In the genomic region with DNA sequence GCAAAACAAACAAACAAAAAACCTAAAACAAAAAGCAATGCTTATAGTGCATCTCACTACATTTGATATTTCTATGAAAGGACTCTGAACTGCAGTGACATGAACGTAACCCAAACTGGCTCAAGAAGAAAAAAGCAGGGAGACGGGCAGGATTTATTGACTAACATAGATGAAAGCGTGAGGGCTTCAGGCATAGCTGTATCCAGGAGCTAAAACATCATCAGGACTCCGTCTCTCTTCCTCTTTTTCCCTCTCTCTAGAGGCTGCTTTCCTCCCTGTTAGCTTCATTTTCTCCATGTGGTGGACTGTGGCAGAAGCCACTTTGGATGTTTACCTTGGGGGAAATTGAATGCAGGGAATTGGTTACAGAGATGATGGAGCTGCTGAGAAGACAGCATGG, we compare ENCODE assay signal across 35 cellular contexts.
"Had no signal": no experiment of that assay in that cellular context is flagged by ENCODE, and none has a peak within 500 bp of the region (broad histone marks: within the 10 kb centered on the region; RNA-seq: fewer than 3 reads in every experiment).

No MANE protein-coding gene starts in this region.

- H3K9me3 ChIP-seq: adrenal gland, body of pancreas, breast epithelium had no signal

- DNase-seq: activated B cell treated with CpG ODN at 0.5 μM for 24 hours; activated CD4-positive, alpha-beta memory T cell treated with anti-CD3 and anti-CD28 coated beads for 36 hours; activated CD4-positive, alpha-beta T cell treated with anti-CD3 and anti-CD28 coated beads for 4 hours; activated CD4-positive, alpha-beta T cell treated with anti-CD3 and anti-CD28 coated beads, Interleukin-2, amount 10 ng/mL, durations not matched to agents 24 days and 14 days; activated CD4-positive, alpha-beta T cell treated with anti-CD3 and anti-CD28 coated beads, Interleukin-2, amount 50 U/mL, for 1 hour; activated CD4-positive, alpha-beta T cell treated with anti-CD3 and anti-CD28 coated beads, Interleukin-2, amount 50 U/mL, for 4 hours; activated CD4-positive, CD25-positive, alpha-beta regulatory T cell treated with anti-CD3 and anti-CD28 coated beads, Interleukin-2, amount 50 U/mL, for 72 hours; activated CD8-positive, alpha-beta memory T cell treated with anti-CD3 and anti-CD28 coated beads, Interleukin-2, amount 50 U/mL, for 4 hours; activated CD8-positive, alpha-beta T cell treated with anti-CD3 and anti-CD28 coated beads for 36 hours; activated effector memory CD4-positive, alpha-beta T cell treated with anti-CD3 and anti-CD28 coated beads, Interleukin-2, amount 50 U/mL, for 16 hours; activated gamma-delta T cell treated with Interleukin-2 at 50 U/mL for 16 hours; activated naive CD4-positive, alpha-beta T cell; activated naive CD4-positive, alpha-beta T cell treated with anti-CD3 and anti-CD28 coated beads for 36 hours; activated naive CD4-positive, alpha-beta T cell treated with anti-CD3 and anti-CD28 coated beads, Interleukin-2, amount 50 U/mL, for 16 hours; activated naive CD8-positive, alpha-beta T cell treated with anti-CD3 and anti-CD28 coated beads for 36 hours; activated T-cell treated with anti-CD3 and anti-CD28 coated beads for 4 hours; activated T-cell treated with anti-CD3 and anti-CD28 coated beads, Interleukin-2, amount 50 U/mL, for 1 hour; activated T-cell treated with anti-CD3 and anti-CD28 coated beads, Interleukin-2, amount 50 U/mL, for 4 hours; activated T-cell treated with anti-CD3 and anti-CD28 coated beads, Interleukin-2, amount 50 U/mL, for 72 hours; adrenal gland; amniotic stem cell; aorta; body of pancreas; brain microvascular endothelial cell; central memory CD4-positive, alpha-beta T cell; T-helper 2 cell; T-helper 9 cell had no signal

- H3K36me3 ChIP-seq: adrenal gland, brain microvascular endothelial cell, breast epithelium had no signal

- H3K4me3 ChIP-seq: adrenal gland, body of pancreas, breast epithelium had no signal

- H3K27ac Mint-ChIP-seq: activated B cell treated with CpG ODN at 0.5 μM for 24 hours; activated CD4-positive, alpha-beta memory T cell treated with anti-CD3 and anti-CD28 coated beads for 36 hours; activated CD4-positive, alpha-beta T cell treated with anti-CD3 and anti-CD28 coated beads, Interleukin-2, amount 10 ng/mL, durations not matched to agents 24 days and 14 days; activated CD8-positive, alpha-beta T cell treated with anti-CD3 and anti-CD28 coated beads for 36 hours; activated naive CD4-positive, alpha-beta T cell treated with anti-CD3 and anti-CD28 coated beads for 36 hours; activated naive CD4-positive, alpha-beta T cell treated with anti-CD3 and anti-CD28 coated beads, Interleukin-2, amount 50 U/mL, for 72 hours; activated naive CD8-positive, alpha-beta T cell treated with anti-CD3 and anti-CD28 coated beads for 36 hours; activated T-cell treated with anti-CD3 and anti-CD28 coated beads, Interleukin-2, amount 50 U/mL, for 72 hours; activated T-helper 1 cell treated with anti-CD3 and anti-CD28 coated beads, Interleukin-12 subunit alpha, Interleukin-12 subunit beta, Interleukin-2, Interleukin-4 antibody, amounts not matched to agents 30 ng/mL and 10 ng/mL and 1 ng/mL, durations not matched to agents 14 hours and 24 hours and 36 hours; activated T-helper 17 cell treated with anti-CD3 and anti-CD28 coated beads, Interleukin-2, amount 50 U/mL, for 72 hours; T-helper 2 cell treated with Interferon-gamma antibody and Interleukin-4, amounts not matched to agents 5 μg/mL and 100 μg/mL, for 36 hours had no signal

- H3K4me1 ChIP-seq: adrenal gland, body of pancreas, breast epithelium had no signal

- ATAC-seq: activated CD8-positive, alpha-beta T cell treated with anti-CD3 and anti-CD28 coated beads for 36 hours; activated naive CD4-positive, alpha-beta T cell treated with anti-CD3 and anti-CD28 coated beads, Interleukin-2, amount 50 U/mL, for 72 hours; activated T-cell treated with anti-CD3 and anti-CD28 coated beads, Interleukin-2, amount 50 U/mL, for 4 hours; activated T-cell treated with anti-CD3 and anti-CD28 coated beads, Interleukin-2, amount 50 U/mL, for 72 hours; activated T-helper 17 cell treated with anti-CD3 and anti-CD28 coated beads, Interleukin-2, amount 50 U/mL, for 72 hours; body of pancreas had no signal

- FAIRE-seq: astrocyte, TTC549 had no signal

- H3K27me3 ChIP-seq: adrenal gland, body of pancreas, brain microvascular endothelial cell, breast epithelium had no signal

- H3K4me1 Mint-ChIP-seq: activated B cell treated with CpG ODN at 0.5 μM for 24 hours; activated CD4-positive, alpha-beta T cell treated with anti-CD3 and anti-CD28 coated beads, Interleukin-2, amount 10 ng/mL, durations not matched to agents 24 days and 14 days; activated naive CD8-positive, alpha-beta T cell treated with anti-CD3 and anti-CD28 coated beads for 36 hours; activated T-helper 17 cell treated with anti-CD3 and anti-CD28 coated beads, Interleukin-2, amount 50 U/mL, for 72 hours had no signal

- H3K27ac ChIP-seq: adrenal gland, body of pancreas, brain microvascular endothelial cell, breast epithelium, VCaP had no signal

- H3K4me3 Mint-ChIP-seq: activated B cell treated with CpG ODN at 0.5 μM for 24 hours; activated CD4-positive, alpha-beta memory T cell treated with anti-CD3 and anti-CD28 coated beads for 36 hours; activated CD4-positive, alpha-beta T cell treated with anti-CD3 and anti-CD28 coated beads, Interleukin-2, amount 10 ng/mL, durations not matched to agents 24 days and 14 days; activated CD8-positive, alpha-beta T cell treated with anti-CD3 and anti-CD28 coated beads for 36 hours; activated naive CD4-positive, alpha-beta T cell treated with anti-CD3 and anti-CD28 coated beads for 36 hours; activated naive CD8-positive, alpha-beta T cell treated with anti-CD3 and anti-CD28 coated beads for 36 hours; activated T-cell treated with anti-CD3 and anti-CD28 coated beads, Interleukin-2, amount 50 U/mL, for 4 hours; activated T-cell treated with anti-CD3 and anti-CD28 coated beads, Interleukin-2, amount 50 U/mL, for 72 hours; activated T-helper 1 cell treated with anti-CD3 and anti-CD28 coated beads, Interleukin-12 subunit alpha, Interleukin-12 subunit beta, Interleukin-2, Interleukin-4 antibody, amounts not matched to agents 30 ng/mL and 10 ng/mL and 1 ng/mL, durations not matched to agents 14 hours and 24 hours and 36 hours; activated T-helper 17 cell treated with anti-CD3 and anti-CD28 coated beads, Interleukin-2, amount 50 U/mL, for 72 hours; T-helper 2 cell treated with Interferon-gamma antibody and Interleukin-4, amounts not matched to agents 5 μg/mL and 100 μg/mL, for 36 hours had no signal
